Comparison of ENCODE assay signal across 19 cellular contexts in the genomic region with DNA sequence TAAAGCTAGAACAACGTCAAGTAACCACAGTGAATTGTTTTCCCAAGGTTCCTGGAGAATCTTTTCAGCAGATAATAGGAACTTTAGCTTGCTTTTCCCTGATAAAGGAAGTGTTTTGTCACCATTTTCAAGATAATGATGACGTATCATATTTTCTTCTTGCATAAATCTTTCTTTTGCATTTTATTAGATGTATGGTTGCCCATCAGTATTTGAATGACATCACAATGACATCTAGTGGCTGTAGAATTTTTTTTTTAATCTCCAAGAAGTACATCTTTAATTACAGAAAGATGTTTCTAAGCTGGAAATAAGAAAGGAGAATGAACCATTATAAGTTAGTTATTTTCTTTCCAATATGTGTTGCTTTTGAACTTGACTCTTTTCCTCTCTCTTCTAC.
DNase-seq lines count a peak whose midpoint lies in the region; ATAC-seq, FAIRE-seq and TF ChIP-seq lines count a peak whose summit lies in the region.
"Had no signal": no experiment of that assay in that cellular context is flagged by ENCODE, and none has a peak within 500 bp of the region (broad histone marks: within the 10 kb centered on the region; RNA-seq: fewer than 3 reads in every experiment).

No MANE protein-coding gene starts in this region.

- no peak overlapping the region for H3K9ac ChIP-seq in PC-3 (ENCODE audit: low read length)
- H3K9ac ChIP-seq: KMS-11 had no signal

- intact Hi-C loops in PC-3 (cut with micrococcal nuclease) (loop anchor here (2.0 kb wide), 1 partner anchor 246 kb away; no protein-coding TSS in a partner anchor), esophagus muscularis mucosa (cut with DNase I) (no loop called here)

- H3K4me3 ChIP-seq in PC-3 (ENCODE audit: low read length) (no peak overlapping the region), esophagus muscularis mucosa (no peak overlapping the region)

- DNase-seq in DMS53 (lab: John Stamatoyannopoulos, UW), result peak; percentile 3
- no peak for DNase-seq in DMS53 treated with DMSO at 0.1 percent for 48 hours (lab: John Stamatoyannopoulos, UW; ENCODE audit: unreplicated experiment)
- peak; percentile 5 for DNase-seq in M059J (ENCODE audit: low read depth)
- peak; percentile 5 for DNase-seq in PC-3
- peak; percentile 8 for DNase-seq in fibroblast of peridontal ligament (ENCODE audit: extremely low read depth)
- no peak for DNase-seq in esophagus muscularis mucosa (ENCODE audit: extremely low spot score)
- no peak for DNase-seq in caudate nucleus (lab: John Stamatoyannopoulos, UW)
- no peak for DNase-seq in GM12891 (ENCODE audit: insufficient read length, low spot score)
- DNase-seq: BE2C; Calu3; CD4-positive, alpha-beta memory T cell; DMS79; NCI-H1436 treated with DMSO at 0.1 percent for 48 hours; NCI-H2081 treated with DMSO at 0.1 percent for 48 hours; NCI-H345; NCI-H526; T-cell had no signal

- POLR2A ChIA-PET in PC-3 (lab: Charles Lee; ENCODE audit: unreplicated experiment), result no interaction called here

- no peak overlapping the region for H2AFZ ChIP-seq in PC-3 (ENCODE audit: low read length)

- no peaks in the 10 kb centered on the region for H3K4me1 ChIP-seq in PC-3 (ENCODE audit: insufficient read depth, low read length)
- H3K4me1 ChIP-seq in esophagus muscularis mucosa, result no peaks in the 10 kb centered on the region
- H3K4me1 ChIP-seq: BE2C had no signal

- TF ChIP-seq CTCF in PC-3 (conservative IDR thresholded peaks at IDR 0.05; ENCODE audit: low read depth, low read length) (no peak), esophagus muscularis mucosa (IDR thresholded peaks at IDR 0.05) (no peak)

- FAIRE-seq in GM12891 (lab: Jason Lieb, UNC), result no peak

- no peaks in the 10 kb centered on the region for H4K20me1 ChIP-seq in PC-3 (ENCODE audit: low read length)

- BruUV-seq in PC-3 (replicated peaks; lab: Mats Ljungman, UMichigan), result no TSS peak

- no peak for ATAC-seq in PC-3
- ATAC-seq: T-cell had no signal

- TF ChIP-seq POLR2A in esophagus muscularis mucosa (IDR thresholded peaks at IDR 0.05; ENCODE audit: low read depth), result no peak
- no peak for TF ChIP-seq POLR2A in GM12891 (IDR thresholded peaks at IDR 0.05; ENCODE audit: low read depth, low read length)

- no peaks in the 10 kb centered on the region for H3K9me3 ChIP-seq in PC-3 (ENCODE audit: low read length)
- H3K9me3 ChIP-seq in esophagus muscularis mucosa, result no peaks in the 10 kb centered on the region
- H3K9me3 ChIP-seq: BE2C had no signal

- no peaks in the 10 kb centered on the region for H3F3A ChIP-seq in PC-3 (ENCODE audit: low read length, unreplicated experiment)

- no peaks in the 10 kb centered on the region for H3K9me2 ChIP-seq in PC-3 (replicated peaks; ENCODE audit: low read length)

- H3K36me3 ChIP-seq in PC-3 (ENCODE audit: low read depth, low read length) (no peaks in the 10 kb centered on the region), esophagus muscularis mucosa (no peaks in the 10 kb centered on the region)
- H3K36me3 ChIP-seq: BE2C had no signal

- H3K27me3 ChIP-seq in PC-3 (ENCODE audit: low read length), result no peaks in the 10 kb centered on the region; the same call in 1 of the 2 replicates
- H3K27me3 ChIP-seq in esophagus muscularis mucosa, result no peaks in the 10 kb centered on the region
- H3K27me3 ChIP-seq: BE2C had no signal

- CTCF ChIA-PET in PC-3 (lab: Charles Lee), result no interaction called here

- WGBS in esophagus muscularis mucosa, result 84% methylated on average over 2 of the region's 2 CpGs

- H3K27ac ChIP-seq in PC-3 (ENCODE audit: low read length) (no peak overlapping the region), esophagus muscularis mucosa (replicated peaks in 1 of 4) (no peak overlapping the region), caudate nucleus (ENCODE audit: low read depth, low read length) (no peak overlapping the region)
- H3K27ac ChIP-seq: 22Rv1, KMS-11 had no signal

- no peaks in the 10 kb centered on the region for H3K79me2 ChIP-seq in PC-3 (ENCODE audit: low read length)

- no peak overlapping the region for H3K4me2 ChIP-seq in PC-3 (ENCODE audit: low read length)
- H3K4me2 ChIP-seq: KMS-11 had no signal

- TF ChIP-seq EP300 in esophagus muscularis mucosa (IDR thresholded peaks at IDR 0.05), result no peak

TF ChIP-seq in GM12891, 5 proteins besides CTCF, POLR2A, EP300 and RAD21:
- TF ChIP-seq POU2F2 (IDR thresholded peaks at IDR 0.05; ENCODE audit: low read depth, low read length) (no peak), PAX5 (IDR thresholded peaks at IDR 0.05; ENCODE audit: insufficient read depth, low read length, severe bottlenecking) (no peak), POLR2AphosphoS5 (IDR thresholded peaks at IDR 0.05; ENCODE audit: low read depth, low read length) (no peak), SPI1 (IDR thresholded peaks at IDR 0.05; ENCODE audit: low read depth, low read length) (no peak), TAF1 (IDR thresholded peaks at IDR 0.05; ENCODE audit: low read depth, low read length) (no peak)

Comparison
In these comparisons a context has a peak if more than half of its experiments do, and no peak if none do; other contexts are left out.
1. DNase-seq: peak in DMS53 (single experiment), M059J (single experiment), PC-3 (single experiment) and fibroblast of peridontal ligament (single experiment); none in DMS53 treated with DMSO at 0.1 percent for 48 hours (single experiment), esophagus muscularis mucosa (single experiment), caudate nucleus (0 of 61) and GM12891 (single experiment).